In genomic region chr4:151067316-151067715, GRCh38 we compare ENCODE assay signal across 3 cellular contexts.
TF ChIP-seq lines count a peak whose summit lies in the region.

No MANE protein-coding gene starts in this region.

TF ChIP-seq in HepG2, 621 proteins besides CTCF, POLR2A, EP300 and RAD21:
- TF ChIP-seq CREB1 (IDR thresholded peaks at IDR 0.05) (peak; percentile 51), CREB1 (CRISPR knock-in tag; IDR thresholded peaks at IDR 0.05) (no peak), ATF7 (IDR thresholded peaks at IDR 0.05) (peak; percentile 84), ATF7 (CRISPR knock-in tag; IDR thresholded peaks at IDR 0.05) (no peak), TGIF2 (CRISPR knock-in tag; IDR thresholded peaks at IDR 0.05) (no peak), ZNF773 (CRISPR knock-in tag; IDR thresholded peaks at IDR 0.05; ENCODE audit: borderline replicate concordance) (no peak)

TF ChIP-seq in GM12878, 131 proteins besides CTCF, POLR2A, EP300 and RAD21:
- no peak for TF ChIP-seq RBBP5 (conservative IDR thresholded peaks at IDR 0.05)
- 0 out of 2 replicates have a peak, but pooled peaks have one; percentile 26 for TF ChIP-seq DPF2 (IDR thresholded peaks at IDR 0.05)
- no peak for TF ChIP-seq CEBPB (IDR thresholded peaks at IDR 0.05; ENCODE audit: borderline replicate concordance in 1 of 2, low read depth in 2 of 2, low read length in 2 of 2)
- TF ChIP-seq ATF7 (IDR thresholded peaks at IDR 0.05; ENCODE audit: low read depth): peak; percentile 93
- no peak for TF ChIP-seq TAF1 (IDR thresholded peaks at IDR 0.05; ENCODE audit: borderline replicate concordance, low read depth, low read length)
- TF ChIP-seq HCFC1 (IDR thresholded peaks at IDR 0.05; ENCODE audit: low read length): no peak
- TF ChIP-seq CREB1 (IDR thresholded peaks at IDR 0.05; ENCODE audit: low read depth): no peak
- no peak for TF ChIP-seq NR2C2 (IDR thresholded peaks at IDR 0.05; ENCODE audit: borderline replicate concordance, control insufficient read depth, insufficient read length, low read depth)
- no peak for TF ChIP-seq CHD1 (IDR thresholded peaks at IDR 0.05; ENCODE audit: low read depth, low read length)
- no peak for TF ChIP-seq ZNF217 (IDR thresholded peaks at IDR 0.05)
- TF ChIP-seq JUNB (IDR thresholded peaks at IDR 0.05): no peak
- no peak for TF ChIP-seq SMAD5 (IDR thresholded peaks at IDR 0.05; ENCODE audit: low read depth)

TF ChIP-seq in SK-N-SH, 30 proteins besides CTCF, POLR2A, EP300 and RAD21:
- no peak for TF ChIP-seq GABPA (IDR thresholded peaks at IDR 0.05; ENCODE audit: low read depth)
- no peak for TF ChIP-seq CHD2 (IDR thresholded peaks at IDR 0.05; ENCODE audit: low read length, partially characterized antibody)
- TF ChIP-seq FOXJ3 (CRISPR knock-in tag; IDR thresholded peaks at IDR 0.05): no peak
- TF ChIP-seq TAF1 (IDR thresholded peaks at IDR 0.05; ENCODE audit: borderline replicate concordance, low read depth, low read length): no peak
- TF ChIP-seq TCF12 (IDR thresholded peaks at IDR 0.05): no peak
- TF ChIP-seq FOXM1 (IDR thresholded peaks at IDR 0.05; ENCODE audit: low read depth): no peak
- no peak for TF ChIP-seq EZH2phosphoT487 (IDR thresholded peaks at IDR 0.05; ENCODE audit: borderline replicate concordance, low read depth)
- TF ChIP-seq JUND (IDR thresholded peaks at IDR 0.05): no peak
- TF ChIP-seq NFIC (IDR thresholded peaks at IDR 0.05; ENCODE audit: borderline replicate concordance): no peak
- TF ChIP-seq POLR2AphosphoS5 (IDR thresholded peaks at IDR 0.05; ENCODE audit: low read depth, low read length): no peak
- no peak for TF ChIP-seq FOSL2 (IDR thresholded peaks at IDR 0.05; ENCODE audit: borderline replicate concordance, low read depth)
- TF ChIP-seq SIN3A (IDR thresholded peaks at IDR 0.05; ENCODE audit: borderline replicate concordance, low read depth, low read length): no peak
- TF ChIP-seq REST (IDR thresholded peaks at IDR 0.05; ENCODE audit: low read depth, low read length): no peak
- no peak for TF ChIP-seq NRF1 (IDR thresholded peaks at IDR 0.05; ENCODE audit: low read depth, low read length)
- TF ChIP-seq, protein P1, sequence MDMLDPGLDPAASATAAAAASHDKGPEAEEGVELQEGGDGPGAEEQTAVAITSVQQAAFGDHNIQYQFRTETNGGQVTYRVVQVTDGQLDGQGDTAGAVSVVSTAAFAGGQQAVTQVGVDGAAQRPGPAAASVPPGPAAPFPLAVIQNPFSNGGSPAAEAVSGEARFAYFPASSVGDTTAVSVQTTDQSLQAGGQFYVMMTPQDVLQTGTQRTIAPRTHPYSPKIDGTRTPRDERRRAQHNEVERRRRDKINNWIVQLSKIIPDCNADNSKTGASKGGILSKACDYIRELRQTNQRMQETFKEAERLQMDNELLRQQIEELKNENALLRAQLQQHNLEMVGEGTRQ (IDR thresholded peaks at IDR 0.05; ENCODE audit: borderline replicate concordance, low read depth, low read length): no peak
- TF ChIP-seq, protein P2, sequence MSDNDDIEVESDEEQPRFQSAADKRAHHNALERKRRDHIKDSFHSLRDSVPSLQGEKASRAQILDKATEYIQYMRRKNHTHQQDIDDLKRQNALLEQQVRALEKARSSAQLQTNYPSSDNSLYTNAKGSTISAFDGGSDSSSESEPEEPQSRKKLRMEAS (IDR thresholded peaks at IDR 0.05; ENCODE audit: low read depth): no peak
- TF ChIP-seq PBX3 (IDR thresholded peaks at IDR 0.05): no peak
- no peak for TF ChIP-seq TEAD4 (IDR thresholded peaks at IDR 0.05; ENCODE audit: borderline replicate concordance, insufficient read depth)
TF ChIP-seq in SK-N-SH: peak in this region for 0.
